ENCODE assay signal across 1 cellular context in the genomic region with DNA sequence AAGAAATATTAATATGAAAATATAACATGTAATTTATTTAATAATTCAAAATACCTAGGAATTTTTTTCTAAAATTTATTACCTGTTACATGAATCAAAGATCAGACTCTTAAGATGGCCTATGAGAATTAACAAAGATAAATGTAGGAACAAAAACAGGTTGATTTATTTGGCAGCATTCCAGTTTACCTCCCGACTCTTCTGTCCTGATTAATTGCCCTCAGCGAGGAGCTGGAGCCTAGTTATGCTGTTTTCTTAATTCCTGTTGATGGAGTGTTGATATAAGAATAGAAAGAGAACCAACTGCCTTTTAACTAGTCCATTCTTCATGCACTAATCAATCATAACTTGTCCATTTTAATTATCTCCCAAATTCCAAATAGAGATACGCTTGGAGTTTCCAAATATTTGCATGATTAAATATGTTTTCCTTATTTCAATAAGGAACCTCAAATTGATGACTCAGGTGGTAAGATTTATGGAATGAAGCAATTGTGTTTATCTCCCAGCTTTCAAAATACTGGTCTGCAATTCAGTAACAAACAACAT.
TF ChIP-seq lines count a peak whose summit lies in the region.

No MANE protein-coding gene starts in this region.

TF ChIP-seq in SK-N-SH treated with all-trans-retinoic acid at 6 μM for 48 hours, 23 proteins besides CTCF, POLR2A, EP300 and RAD21 (continued from another document):
- TF ChIP-seq, protein P1, sequence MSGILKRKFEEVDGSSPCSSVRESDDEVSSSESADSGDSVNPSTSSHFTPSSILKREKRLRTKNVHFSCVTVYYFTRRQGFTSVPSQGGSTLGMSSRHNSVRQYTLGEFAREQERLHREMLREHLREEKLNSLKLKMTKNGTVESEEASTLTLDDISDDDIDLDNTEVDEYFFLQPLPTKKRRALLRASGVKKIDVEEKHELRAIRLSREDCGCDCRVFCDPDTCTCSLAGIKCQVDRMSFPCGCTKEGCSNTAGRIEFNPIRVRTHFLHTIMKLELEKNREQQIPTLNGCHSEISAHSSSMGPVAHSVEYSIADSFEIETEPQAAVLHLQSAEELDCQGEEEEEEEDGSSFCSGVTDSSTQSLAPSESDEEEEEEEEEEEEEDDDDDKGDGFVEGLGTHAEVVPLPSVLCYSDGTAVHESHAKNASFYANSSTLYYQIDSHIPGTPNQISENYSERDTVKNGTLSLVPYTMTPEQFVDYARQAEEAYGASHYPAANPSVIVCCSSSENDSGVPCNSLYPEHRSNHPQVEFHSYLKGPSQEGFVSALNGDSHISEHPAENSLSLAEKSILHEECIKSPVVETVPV (CRISPR knock-in tag; IDR thresholded peaks at IDR 0.05): 0 out of 2 replicates have a peak, but pooled peaks have one; percentile 38
- TF ChIP-seq, protein P2, sequence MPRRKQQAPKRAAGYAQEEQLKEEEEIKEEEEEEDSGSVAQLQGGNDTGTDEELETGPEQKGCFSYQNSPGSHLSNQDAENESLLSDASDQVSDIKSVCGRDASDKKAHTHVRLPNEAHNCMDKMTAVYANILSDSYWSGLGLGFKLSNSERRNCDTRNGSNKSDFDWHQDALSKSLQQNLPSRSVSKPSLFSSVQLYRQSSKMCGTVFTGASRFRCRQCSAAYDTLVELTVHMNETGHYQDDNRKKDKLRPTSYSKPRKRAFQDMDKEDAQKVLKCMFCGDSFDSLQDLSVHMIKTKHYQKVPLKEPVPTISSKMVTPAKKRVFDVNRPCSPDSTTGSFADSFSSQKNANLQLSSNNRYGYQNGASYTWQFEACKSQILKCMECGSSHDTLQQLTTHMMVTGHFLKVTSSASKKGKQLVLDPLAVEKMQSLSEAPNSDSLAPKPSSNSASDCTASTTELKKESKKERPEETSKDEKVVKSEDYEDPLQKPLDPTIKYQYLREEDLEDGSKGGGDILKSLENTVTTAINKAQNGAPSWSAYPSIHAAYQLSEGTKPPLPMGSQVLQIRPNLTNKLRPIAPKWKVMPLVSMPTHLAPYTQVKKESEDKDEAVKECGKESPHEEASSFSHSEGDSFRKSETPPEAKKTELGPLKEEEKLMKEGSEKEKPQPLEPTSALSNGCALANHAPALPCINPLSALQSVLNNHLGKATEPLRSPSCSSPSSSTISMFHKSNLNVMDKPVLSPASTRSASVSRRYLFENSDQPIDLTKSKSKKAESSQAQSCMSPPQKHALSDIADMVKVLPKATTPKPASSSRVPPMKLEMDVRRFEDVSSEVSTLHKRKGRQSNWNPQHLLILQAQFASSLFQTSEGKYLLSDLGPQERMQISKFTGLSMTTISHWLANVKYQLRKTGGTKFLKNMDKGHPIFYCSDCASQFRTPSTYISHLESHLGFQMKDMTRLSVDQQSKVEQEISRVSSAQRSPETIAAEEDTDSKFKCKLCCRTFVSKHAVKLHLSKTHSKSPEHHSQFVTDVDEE (CRISPR knock-in tag; IDR thresholded peaks at IDR 0.05): 0 out of 2 replicates have a peak, but pooled peaks have one; percentile 27
- TF ChIP-seq, protein P3, sequence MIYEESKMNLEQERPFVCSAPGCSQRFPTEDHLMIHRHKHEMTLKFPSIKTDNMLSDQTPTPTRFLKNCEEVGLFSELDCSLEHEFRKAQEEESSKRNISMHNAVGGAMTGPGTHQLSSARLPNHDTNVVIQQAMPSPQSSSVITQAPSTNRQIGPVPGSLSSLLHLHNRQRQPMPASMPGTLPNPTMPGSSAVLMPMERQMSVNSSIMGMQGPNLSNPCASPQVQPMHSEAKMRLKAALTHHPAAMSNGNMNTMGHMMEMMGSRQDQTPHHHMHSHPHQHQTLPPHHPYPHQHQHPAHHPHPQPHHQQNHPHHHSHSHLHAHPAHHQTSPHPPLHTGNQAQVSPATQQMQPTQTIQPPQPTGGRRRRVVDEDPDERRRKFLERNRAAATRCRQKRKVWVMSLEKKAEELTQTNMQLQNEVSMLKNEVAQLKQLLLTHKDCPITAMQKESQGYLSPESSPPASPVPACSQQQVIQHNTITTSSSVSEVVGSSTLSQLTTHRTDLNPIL (CRISPR knock-in tag; IDR thresholded peaks at IDR 0.05; ENCODE audit: low read depth): peak; percentile 70; the same call in 1 of the 2 replicates
TF ChIP-seq in SK-N-SH treated with all-trans-retinoic acid at 6 μM for 48 hours: peak in this region for 6.
